Comparison of ENCODE assay signal across 11 cellular contexts in the genomic region with DNA sequence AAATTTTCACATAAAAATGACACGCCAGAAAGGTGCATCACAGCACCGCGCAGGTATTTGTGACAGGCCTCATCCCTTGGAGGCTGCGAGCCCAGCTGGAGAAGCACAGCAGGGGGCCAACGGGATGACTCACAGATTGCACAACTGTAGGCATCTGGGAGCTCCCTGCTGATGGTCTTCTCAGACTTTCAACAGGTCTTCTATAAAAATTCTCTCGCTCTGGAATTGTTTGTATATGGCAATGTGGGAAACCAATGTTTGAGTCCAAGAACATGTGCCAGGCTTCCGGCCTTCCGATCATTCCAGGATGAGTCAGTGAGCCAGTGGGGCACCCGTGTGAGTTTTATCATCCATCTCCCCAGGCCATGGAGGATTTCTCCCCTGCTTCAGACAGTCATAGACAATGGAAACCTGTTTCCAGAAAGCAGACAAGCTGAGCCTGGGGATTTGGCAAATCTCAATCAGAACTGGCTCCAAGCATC. TPM values are rescaled to one million over a fixed set of nuclear protein-coding genes. Genes with fewer than 3 reads are reported as not detected.
A peak's percentile ranks its signal among the peaks of the same experiment; 100 is the strongest.
DNase-seq lines count a peak whose midpoint lies in the region; ATAC-seq and TF ChIP-seq lines count a peak whose summit lies in the region.
"Had no signal": no experiment of that assay in that cellular context is flagged by ENCODE, and none has a peak within 500 bp of the region (broad histone marks: within the 10 kb centered on the region; RNA-seq: fewer than 3 reads in every experiment).

No MANE protein-coding gene starts in this region.

- WGBS in body of pancreas, 2 donors = 83 to 88% methylated on average over 7 to 9 of the region's 9 CpGs

- DNase-seq in EH (ENCODE audit: low read depth) = peak; percentile 100
- DNase-seq in MG63 = peak; percentile 92
- no peak for DNase-seq in body of pancreas
- DNase-seq in mucosa of gallbladder (ENCODE audit: low spot score) = peak; percentile 57
- no peak for DNase-seq in NCI-H510A treated with DMSO at 0.1 percent for 48 hours (lab: John Stamatoyannopoulos, UW)
- no peak for DNase-seq in type B pancreatic cell (ENCODE audit: extremely low spot score, unreplicated experiment)
- no peak for DNase-seq in activated naive CD4-positive, alpha-beta T cell treated with anti-CD3 and anti-CD28 coated beads for 36 hours
- DNase-seq: activated naive CD4-positive, alpha-beta T cell treated with anti-CD3 and anti-CD28 coated beads, Interleukin-2, amount 50 U/mL, for 16 hours had no signal

- ATAC-seq in body of pancreas (peak; percentile 24), HG02870 (IDR thresholded peaks at IDR 0.05; ENCODE audit: unreplicated experiment) (no peak)

- H3K27ac ChIP-seq in body of pancreas = no peak overlapping the region
- H3K27ac ChIP-seq: neural progenitor cell had no signal

- H3K27me3 ChIP-seq in MG63 (no peaks in the 10 kb centered on the region), body of pancreas (no peaks in the 10 kb centered on the region)
- H3K27me3 ChIP-seq: neural progenitor cell had no signal

- TF ChIP-seq CTCF in body of pancreas (IDR thresholded peaks at IDR 0.05) (no peak), type B pancreatic cell (conservative IDR thresholded peaks at IDR 0.05) (no peak)

- TF ChIP-seq POLR2A in body of pancreas (IDR thresholded peaks at IDR 0.05) = no peak

- H3K36me3 Mint-ChIP-seq in type B pancreatic cell = no peaks in the 10 kb centered on the region
- no peaks in the 10 kb centered on the region for H3K36me3 Mint-ChIP-seq in activated naive CD4-positive, alpha-beta T cell treated with anti-CD3 and anti-CD28 coated beads for 36 hours (ENCODE audit: low read depth)
- H3K36me3 Mint-ChIP-seq: neural progenitor cell had no signal

- H3K27ac Mint-ChIP-seq in type B pancreatic cell = no peak overlapping the region
- H3K27ac Mint-ChIP-seq in activated naive CD4-positive, alpha-beta T cell treated with anti-CD3 and anti-CD28 coated beads for 36 hours = no peak overlapping the region
- H3K27ac Mint-ChIP-seq: neural progenitor cell had no signal

- H3K4me3 Mint-ChIP-seq in type B pancreatic cell = no peak overlapping the region
- H3K4me3 Mint-ChIP-seq in activated naive CD4-positive, alpha-beta T cell treated with anti-CD3 and anti-CD28 coated beads for 36 hours = no peak overlapping the region
- H3K4me3 Mint-ChIP-seq: neural progenitor cell had no signal

- H3K4me3 ChIP-seq in MG63 (no peak overlapping the region), body of pancreas (no peak overlapping the region)
- H3K4me3 ChIP-seq: GM12878, neural progenitor cell had no signal

- CTCF ChIA-PET in activated naive CD4-positive, alpha-beta T cell treated with anti-CD3 and anti-CD28 coated beads for 36 hours (lab: Charles Lee) = no interaction called here

- intact Hi-C loops in body of pancreas (cut with DNase I) = no loop called here
- intact Hi-C loops in activated naive CD4-positive, alpha-beta T cell treated with anti-CD3 and anti-CD28 coated beads for 36 hours (cut with micrococcal nuclease) = no loop called here

- H3K4me1 ChIP-seq in body of pancreas = peaks cover 15% of the 10 kb centered on the region
- H3K4me1 ChIP-seq: neural progenitor cell had no signal

- H3K9me3 Mint-ChIP-seq in type B pancreatic cell = peaks cover 9% of the 10 kb centered on the region
- peaks cover 5% of the 10 kb centered on the region for H3K9me3 Mint-ChIP-seq in activated naive CD4-positive, alpha-beta T cell treated with anti-CD3 and anti-CD28 coated beads for 36 hours
- H3K9me3 Mint-ChIP-seq: neural progenitor cell had no signal

- H3K27me3 Mint-ChIP-seq in type B pancreatic cell = no peaks in the 10 kb centered on the region
- H3K27me3 Mint-ChIP-seq in activated naive CD4-positive, alpha-beta T cell treated with anti-CD3 and anti-CD28 coated beads for 36 hours (ENCODE audit: low read depth) = peaks cover 12% of the 10 kb centered on the region

- H3K9me3 ChIP-seq in MG63 = no peaks in the 10 kb centered on the region
- no peaks in the 10 kb centered on the region for H3K9me3 ChIP-seq in body of pancreas

- no peaks in the 10 kb centered on the region for H3K4me1 Mint-ChIP-seq in type B pancreatic cell (ENCODE audit: unreplicated experiment)
- H3K4me1 Mint-ChIP-seq in activated naive CD4-positive, alpha-beta T cell treated with anti-CD3 and anti-CD28 coated beads for 36 hours (ENCODE audit: low read depth) = no peaks in the 10 kb centered on the region

- H3K36me3 ChIP-seq in MG63 (no peaks in the 10 kb centered on the region), body of pancreas (replicated peaks in 1 of 2; ENCODE audit: insufficient read depth in 1 of 2, low read depth in 2 of 2) (no peaks in the 10 kb centered on the region)
- H3K36me3 ChIP-seq: neural progenitor cell had no signal

RNA-seq across cellular contexts. Expression of gene ADORA2B, which starts 24.1 kb away (rescaled TPM):
- total RNA-seq in MG63 (2014; rRNA removed; shearing (Covaris generic); ENCODE audit: low replicate concordance) = 16.0 and 24.5 TPM in 2 replicates
- total RNA-seq in body of pancreas = 1 to 10 TPM; 1.3 to 1.8 TPM
- 0.72 TPM for total RNA-seq in mucosa of gallbladder
- 2.0 and 4.0 TPM in 2 replicates for total RNA-seq in type B pancreatic cell (ENCODE audit: low replicate concordance)
- total RNA-seq in activated naive CD4-positive, alpha-beta T cell treated with anti-CD3 and anti-CD28 coated beads for 36 hours = under 1 TPM in 1 of 2 experiments, not detected in 1; 0.12 TPM

Comparison
In these comparisons a context has a peak if more than half of its experiments do, and no peak if none do; other contexts are left out.
1. DNase-seq: peak in EH (single experiment), MG63 (single experiment) and mucosa of gallbladder (single experiment); none in body of pancreas (0 of 4), NCI-H510A treated with DMSO at 0.1 percent for 48 hours (single experiment), type B pancreatic cell (single experiment) and activated naive CD4-positive, alpha-beta T cell treated with anti-CD3 and anti-CD28 coated beads for 36 hours (single experiment).